In genomic region chr3:40309439-40309924, GRCh38 we compare ENCODE assay signal across 1 cellular context.
TF ChIP-seq lines count a peak whose summit lies in the region.

EIF1B (plus strand) TSS chr3:40309707; CDS start chr3:40309942, 235 bp downstream.

TF ChIP-seq in HepG2, 621 proteins besides CTCF, POLR2A, EP300 and RAD21 (continued from another document and continues in another):
- peak; percentile 57; the same call in 1 of the 2 replicates for TF ChIP-seq ZXDC (CRISPR knock-in tag; IDR thresholded peaks at IDR 0.05)
- TF ChIP-seq ATF7-NPFF (CRISPR knock-in tag; IDR thresholded peaks at IDR 0.05; ENCODE audit: low read depth): peak; percentile 32; the same call in 1 of the 2 replicates
- 0 out of 2 replicates have a peak, but pooled peaks have one; percentile 32 for TF ChIP-seq ZFP82 (CRISPR knock-in tag; IDR thresholded peaks at IDR 0.05; ENCODE audit: borderline replicate concordance)
- TF ChIP-seq ZZZ3 (CRISPR knock-in tag; IDR thresholded peaks at IDR 0.05; ENCODE audit: borderline replicate concordance): no peak
- peak; percentile 81 for TF ChIP-seq GMEB1 (CRISPR knock-in tag; IDR thresholded peaks at IDR 0.05; ENCODE audit: borderline replicate concordance)
- TF ChIP-seq NR2F6 (IDR thresholded peaks at IDR 0.05): 0 out of 2 replicates have a peak, but pooled peaks have one; percentile 12
- TF ChIP-seq NR2F6 (CRISPR knock-in tag; IDR thresholded peaks at IDR 0.05): no peak
- 0 out of 2 replicates have a peak, but pooled peaks have one; percentile 31 for TF ChIP-seq ZNF512B (CRISPR knock-in tag; IDR thresholded peaks at IDR 0.05; ENCODE audit: borderline replicate concordance)
- no peak for TF ChIP-seq HDAC6 (IDR thresholded peaks at IDR 0.05; ENCODE audit: low read depth, low read length)
- TF ChIP-seq ZMYM2 (CRISPR knock-in tag; IDR thresholded peaks at IDR 0.05): no peak
- TF ChIP-seq AKAP8 (CRISPR knock-in tag; IDR thresholded peaks at IDR 0.05): no peak
- no peak for TF ChIP-seq ZNF883 (CRISPR knock-in tag; IDR thresholded peaks at IDR 0.05; ENCODE audit: not compliant biosample characterization)
- peak; percentile 82; the same call in 1 of the 2 replicates for TF ChIP-seq STAT6 (CRISPR knock-in tag; IDR thresholded peaks at IDR 0.05; ENCODE audit: borderline replicate concordance)
- no peak for TF ChIP-seq HOXA7 (CRISPR knock-in tag; IDR thresholded peaks at IDR 0.05)
- TF ChIP-seq PLRG1 (conservative IDR thresholded peaks at IDR 0.05): no peak
- TF ChIP-seq MEIS1 (CRISPR knock-in tag; IDR thresholded peaks at IDR 0.05; ENCODE audit: borderline replicate concordance): no peak
- TF ChIP-seq ZFP62 (CRISPR knock-in tag; IDR thresholded peaks at IDR 0.05): no peak
- 0 out of 2 replicates have a peak, but pooled peaks have one; percentile 20 for TF ChIP-seq ZNF276 (CRISPR knock-in tag; IDR thresholded peaks at IDR 0.05; ENCODE audit: low read depth)
- TF ChIP-seq AHDC1 (CRISPR knock-in tag; IDR thresholded peaks at IDR 0.05; ENCODE audit: borderline replicate concordance): no peak
- TF ChIP-seq FOXK2 (IDR thresholded peaks at IDR 0.05): no peak
- no peak for TF ChIP-seq ZBTB49 (CRISPR knock-in tag; IDR thresholded peaks at IDR 0.05; ENCODE audit: borderline replicate concordance)
- TF ChIP-seq SALL2 (CRISPR knock-in tag; IDR thresholded peaks at IDR 0.05): no peak; the same call in 1 of the 2 replicates
- peak; percentile 48 for TF ChIP-seq ARID5B (CRISPR knock-in tag; IDR thresholded peaks at IDR 0.05)
- no peak for TF ChIP-seq ZNF326 (CRISPR knock-in tag; IDR thresholded peaks at IDR 0.05; ENCODE audit: borderline replicate concordance)
- no peak for TF ChIP-seq FLYWCH1 (CRISPR knock-in tag; IDR thresholded peaks at IDR 0.05)
- no peak for TF ChIP-seq E2F2 (CRISPR knock-in tag; IDR thresholded peaks at IDR 0.05; ENCODE audit: borderline replicate concordance)
